1 cellular context compared by ENCODE assay signal in genomic region chr1:213650603-213651002, GRCh38.
TF ChIP-seq lines count a peak whose summit lies in the region.

No MANE protein-coding gene starts in this region.

TF ChIP-seq in HepG2, 621 proteins besides CTCF, POLR2A, EP300 and RAD21 (continued from another document and continues in another):
- peak; percentile 84 for TF ChIP-seq ZNF362 (CRISPR knock-in tag; IDR thresholded peaks at IDR 0.05; ENCODE audit: borderline replicate concordance)
- TF ChIP-seq ZNF652 (CRISPR knock-in tag; IDR thresholded peaks at IDR 0.05; ENCODE audit: borderline replicate concordance, low read depth), result no peak
- 0 out of 2 replicates have a peak, but pooled peaks have one; percentile 33 for TF ChIP-seq ESRRA (CRISPR knock-in tag; IDR thresholded peaks at IDR 0.05; ENCODE audit: low read depth)
- TF ChIP-seq ZNF350 (CRISPR knock-in tag; IDR thresholded peaks at IDR 0.05; ENCODE audit: borderline replicate concordance, low read depth), result 0 out of 2 replicates have a peak, but pooled peaks have one; percentile 49
- no peak for TF ChIP-seq TAF1 (CRISPR knock-in tag; IDR thresholded peaks at IDR 0.05)
- TF ChIP-seq FOXO4 (CRISPR knock-in tag; conservative IDR thresholded peaks at IDR 0.05), result no peak
- no peak for TF ChIP-seq ZNF883 (CRISPR knock-in tag; IDR thresholded peaks at IDR 0.05; ENCODE audit: not compliant biosample characterization)
- TF ChIP-seq NFKBIZ (CRISPR knock-in tag; IDR thresholded peaks at IDR 0.05), result no peak
- TF ChIP-seq ARNTL (CRISPR knock-in tag; IDR thresholded peaks at IDR 0.05), result no peak
- TF ChIP-seq HOXA5 (CRISPR knock-in tag; IDR thresholded peaks at IDR 0.05), result 0 out of 2 replicates have a peak, but pooled peaks have one; percentile 24
- no peak for TF ChIP-seq DR1 (CRISPR knock-in tag; IDR thresholded peaks at IDR 0.05)
- TF ChIP-seq FOXO1 (CRISPR knock-in tag; IDR thresholded peaks at IDR 0.05), result peak; percentile 39; the same call in 1 of the 2 replicates
- TF ChIP-seq STAT5B (CRISPR knock-in tag; IDR thresholded peaks at IDR 0.05), result no peak
- no peak for TF ChIP-seq FOXK1 (CRISPR knock-in tag; IDR thresholded peaks at IDR 0.05; ENCODE audit: borderline replicate concordance, low read depth)
- no peak for TF ChIP-seq GATAD1 (CRISPR knock-in tag; IDR thresholded peaks at IDR 0.05)
- TF ChIP-seq WIZ (CRISPR knock-in tag; IDR thresholded peaks at IDR 0.05), result no peak
- no peak for TF ChIP-seq ZNF580 (CRISPR knock-in tag; IDR thresholded peaks at IDR 0.05; ENCODE audit: borderline replicate concordance, low read depth)
- TF ChIP-seq MAFG (CRISPR knock-in tag; IDR thresholded peaks at IDR 0.05), result no peak
- no peak for TF ChIP-seq CCDC6 (CRISPR knock-in tag; IDR thresholded peaks at IDR 0.05)
- no peak for TF ChIP-seq MLX (CRISPR knock-in tag; IDR thresholded peaks at IDR 0.05)
- no peak for TF ChIP-seq HIVEP1 (CRISPR knock-in tag; IDR thresholded peaks at IDR 0.05)
- TF ChIP-seq ZNF124 (CRISPR knock-in tag; IDR thresholded peaks at IDR 0.05), result no peak
- TF ChIP-seq RXRB (CRISPR knock-in tag; IDR thresholded peaks at IDR 0.05; ENCODE audit: borderline replicate concordance), result 0 out of 2 replicates have a peak, but pooled peaks have one; percentile 40
- TF ChIP-seq AHDC1 (CRISPR knock-in tag; IDR thresholded peaks at IDR 0.05; ENCODE audit: borderline replicate concordance), result peak; percentile 33; the same call in 1 of the 2 replicates
- TF ChIP-seq ZNF577 (CRISPR knock-in tag; IDR thresholded peaks at IDR 0.05; ENCODE audit: borderline replicate concordance, low read depth), result no peak
- TF ChIP-seq EED (CRISPR knock-in tag; IDR thresholded peaks at IDR 0.05), result no peak
- no peak for TF ChIP-seq ZNF180 (CRISPR knock-in tag; IDR thresholded peaks at IDR 0.05; ENCODE audit: borderline replicate concordance, low read depth)
- TF ChIP-seq TGIF2 (CRISPR knock-in tag; IDR thresholded peaks at IDR 0.05), result no peak
- no peak for TF ChIP-seq PAWR (CRISPR knock-in tag; IDR thresholded peaks at IDR 0.05; ENCODE audit: borderline replicate concordance)
- no peak for TF ChIP-seq THAP8 (CRISPR knock-in tag; IDR thresholded peaks at IDR 0.05; ENCODE audit: borderline replicate concordance)
- TF ChIP-seq TRIM22 (IDR thresholded peaks at IDR 0.05), result no peak
- TF ChIP-seq ZNF331 (CRISPR knock-in tag; IDR thresholded peaks at IDR 0.05), result 0 out of 2 replicates have a peak, but pooled peaks have one; percentile 9
- no peak for TF ChIP-seq GATA4 (IDR thresholded peaks at IDR 0.05; ENCODE audit: borderline replicate concordance, low read depth)
- 0 out of 2 replicates have a peak, but pooled peaks have one; percentile 25 for TF ChIP-seq NR2F6 (IDR thresholded peaks at IDR 0.05)
- peak; percentile 51 for TF ChIP-seq NR2F6 (CRISPR knock-in tag; IDR thresholded peaks at IDR 0.05)
- no peak for TF ChIP-seq ZNF18 (CRISPR knock-in tag; IDR thresholded peaks at IDR 0.05; ENCODE audit: insufficient replicate concordance)
- TF ChIP-seq MED13 (CRISPR knock-in tag; IDR thresholded peaks at IDR 0.05), result peak; percentile 77; the same call in 1 of the 2 replicates
- no peak for TF ChIP-seq ZNF354B (CRISPR knock-in tag; IDR thresholded peaks at IDR 0.05)
- no peak for TF ChIP-seq ZNF225 (CRISPR knock-in tag; IDR thresholded peaks at IDR 0.05)
- TF ChIP-seq ZKSCAN1 (IDR thresholded peaks at IDR 0.05; ENCODE audit: low read length), result no peak
- no peak for TF ChIP-seq ISX (CRISPR knock-in tag; conservative IDR thresholded peaks at IDR 0.05)
- no peak for TF ChIP-seq ZFP37 (CRISPR knock-in tag; IDR thresholded peaks at IDR 0.05; ENCODE audit: borderline replicate concordance)
- no peak for TF ChIP-seq ZNF318 (CRISPR knock-in tag; IDR thresholded peaks at IDR 0.05)
